14 cellular contexts compared by ENCODE assay signal in genomic region chrX:16311671-16312070, GRCh38.
DNase-seq lines count a peak whose midpoint lies in the region; ATAC-seq and TF ChIP-seq lines count a peak whose summit lies in the region.
"Had no signal": no experiment of that assay in that cellular context is flagged by ENCODE, and none has a peak within 500 bp of the region (broad histone marks: within the 10 kb centered on the region; RNA-seq: fewer than 3 reads in every experiment).

No MANE protein-coding gene starts in this region.

- H3K27ac Mint-ChIP-seq in H9, result peak overlapping the region in 2 of 3 experiments; percentile 1 to 45; a peak in 3 of 7 replicates
- peak overlapping the region; percentile 50 to 70 (median 55) for H3K27ac Mint-ChIP-seq in nephron
- H3K27ac Mint-ChIP-seq: CD4-positive, alpha-beta memory T cell had no signal

- H3K23me2 ChIP-seq in H9 (ENCODE audit: insufficient read length, low read depth, low read length, poor library complexity, severe bottlenecking), result no peaks in the 10 kb centered on the region

- DNase-seq in H9 (no peak), amniotic epithelial cell (ENCODE audit: low read depth) (peak; percentile 8), kidney tubule cell (ENCODE audit: low spot score) (no peak), Kasumi-1 (lab: John Stamatoyannopoulos, UW) (no peak)
- DNase-seq: C1 segment of cervical spinal cord; CD4-positive, alpha-beta memory T cell; COR-L47; DMS153; DND-41; H7 had no signal

- H3K27me3 Mint-ChIP-seq in H9 (ENCODE audit: low read depth) (no peaks in the 10 kb centered on the region), nephron (ENCODE audit: low read depth) (peaks cover 4% of the 10 kb centered on the region)

- H3K9ac ChIP-seq in H9 (ENCODE audit: extremely low read depth, insufficient read length, low read length), result no peak overlapping the region

- H4K8ac ChIP-seq in H9 (replicated peaks; ENCODE audit: insufficient read length, low read depth, low read length), result no peak overlapping the region

- peaks cover 40 to 52% of the 10 kb centered on the region in 2 experiments for H3K4me1 Mint-ChIP-seq in H9
- H3K4me1 Mint-ChIP-seq in nephron, result no peaks in the 10 kb centered on the region
- H3K4me1 Mint-ChIP-seq: CD4-positive, alpha-beta memory T cell had no signal

- H3K23ac ChIP-seq in H9 (ENCODE audit: insufficient read length, low read depth, low read length), result no peak overlapping the region

- H3K9me3 Mint-ChIP-seq in H9, result no peaks in the 10 kb centered on the region
- H3K9me3 Mint-ChIP-seq in nephron, result no peaks in the 10 kb centered on the region

- H3K4me3 Mint-ChIP-seq in H9 (no peak overlapping the region), nephron (no peak overlapping the region)
- H3K4me3 Mint-ChIP-seq: CD4-positive, alpha-beta memory T cell had no signal

- H3K14ac ChIP-seq in H9 (ENCODE audit: insufficient read depth, low read length), result no peak overlapping the region

- no peaks in the 10 kb centered on the region for H3K79me1 ChIP-seq in H9 (ENCODE audit: insufficient read depth, low read depth, low read length, poor library complexity, severe bottlenecking)

- H2BK120ac ChIP-seq in H9 (ENCODE audit: low read depth, low read length, poor library complexity, severe bottlenecking), result no peak overlapping the region

- no peak overlapping the region for H4K91ac ChIP-seq in H9 (ENCODE audit: insufficient read length, low read depth, low read length)

- no peak overlapping the region for H2AFZ ChIP-seq in H9 (ENCODE audit: low read length)

- no peak overlapping the region for H3K4ac ChIP-seq in H9 (ENCODE audit: low read depth, low read length)

- H3K79me2 ChIP-seq in H9 (ENCODE audit: insufficient read depth, low read length), result no peaks in the 10 kb centered on the region

- H3K4me1 ChIP-seq in H9 (ENCODE audit: insufficient read depth, low read length), result peaks cover 15% of the 10 kb centered on the region

- H3K36me3 Mint-ChIP-seq in H9 (ENCODE audit: insufficient read depth in 1 of 3, low read depth in 3 of 3) (peaks cover 0 to 5% (median 0%) of the 10 kb centered on the region in 3 experiments; a peak in 1 of 7 replicates), nephron (ENCODE audit: low read depth) (no peaks in the 10 kb centered on the region)
- H3K36me3 Mint-ChIP-seq: CD4-positive, alpha-beta memory T cell had no signal

- H3T11ph ChIP-seq in H9 (ENCODE audit: low read length), result no peak overlapping the region

- no peaks in the 10 kb centered on the region for H3K27me3 ChIP-seq in H9 (ENCODE audit: insufficient read depth, low read length)

- H2BK12ac ChIP-seq in H9 (ENCODE audit: insufficient read length, low read depth, low read length), result no peak overlapping the region

- H3K56ac ChIP-seq in H9 (ENCODE audit: insufficient read length, low read depth, low read length), result no peak overlapping the region

- no peak for TF ChIP-seq CTCF in H9 (conservative IDR thresholded peaks at IDR 0.05)
- no peak for TF ChIP-seq CTCF in nephron (IDR thresholded peaks at IDR 0.05; ENCODE audit: unreplicated experiment in 3 of 3)

- H2AK5ac ChIP-seq in H9 (ENCODE audit: insufficient read length, low read length), result no peak overlapping the region

- H3K9me3 ChIP-seq in H9 (ENCODE audit: control insufficient read depth, low read depth, low read length), result no peaks in the 10 kb centered on the region

- no peak overlapping the region for H3K18ac ChIP-seq in H9 (ENCODE audit: insufficient read length, low read depth, low read length)

- no peaks in the 10 kb centered on the region for H4K20me1 ChIP-seq in H9 (ENCODE audit: control insufficient read depth, insufficient read depth, insufficient read length)

- no CpG with 5 or more reads among the region's 4 CpGs for WGBS in H9 (ENCODE audit: extremely low coverage, insufficient read length, low lambda C conversion rate)

- H2BK15ac ChIP-seq in H9 (ENCODE audit: low read depth, low read length), result no peak overlapping the region

- H2BK20ac ChIP-seq in H9 (ENCODE audit: low read depth, low read length, poor library complexity, severe bottlenecking), result no peak overlapping the region

- no peak overlapping the region for H4K5ac ChIP-seq in H9 (ENCODE audit: insufficient read length, low read depth, low read length)

- H2BK5ac ChIP-seq in H9 (ENCODE audit: insufficient read length, low read length), result no peak overlapping the region

- H3K4me2 ChIP-seq in H9 (ENCODE audit: insufficient read depth, insufficient read length, low read length), result no peak overlapping the region

- H3K27ac ChIP-seq in H9 (ENCODE audit: insufficient read length, low read depth, low read length), result peak overlapping the region; percentile 68

- ATAC-seq in GM18873 (IDR thresholded peaks at IDR 0.05; ENCODE audit: low FRiP score, unreplicated experiment), result no peak
- ATAC-seq: GM12878, HCT116 had no signal
